Comparison of ENCODE assay signal across 8 cellular contexts in the genomic region with DNA sequence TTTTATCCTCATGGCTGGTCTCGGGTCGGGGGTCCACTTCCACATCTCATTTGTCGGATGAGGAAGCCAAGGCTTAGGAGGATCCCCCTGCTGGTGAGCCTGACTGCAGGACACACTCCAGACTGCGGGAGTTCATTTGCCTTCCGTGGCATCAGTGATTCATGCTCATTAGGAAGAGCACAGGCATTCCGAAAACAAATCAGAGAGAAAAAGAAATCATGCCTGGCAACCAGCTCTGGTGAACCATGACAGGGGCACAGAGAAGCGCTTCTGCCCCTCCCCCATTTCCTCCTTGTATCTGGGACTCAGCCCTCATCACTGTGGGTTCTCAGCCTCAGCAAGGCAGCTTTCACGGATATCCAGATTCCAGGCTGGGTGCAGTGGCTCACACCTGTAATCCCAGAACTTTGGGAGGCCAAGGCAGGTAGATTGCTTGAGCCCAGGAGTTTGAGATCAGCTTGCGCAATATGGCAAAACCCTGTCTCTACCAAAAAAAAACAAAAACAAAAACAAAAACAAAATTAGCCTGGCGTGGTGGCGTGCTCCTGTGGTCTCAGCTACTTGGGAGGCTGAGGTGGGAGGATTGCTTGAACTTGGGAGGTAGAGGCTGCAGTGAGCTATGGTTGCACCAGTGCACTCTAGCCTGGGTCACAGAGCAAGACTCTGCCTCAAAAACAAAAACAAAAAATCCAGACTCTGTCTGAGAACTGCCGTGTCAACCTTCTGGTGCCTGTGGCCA. TPM values are rescaled to one million over a fixed set of nuclear protein-coding genes. Genes with fewer than 3 reads are reported as not detected.
A peak's percentile ranks its signal among the peaks of the same experiment; 100 is the strongest.
DNase-seq lines count a peak whose midpoint lies in the region; ATAC-seq and TF ChIP-seq lines count a peak whose summit lies in the region.

No MANE protein-coding gene starts in this region.

- H3K4me3 ChIP-seq in OCI-LY3 (ENCODE audit: low read length) (peak overlapping the region; percentile 41), skin epidermis (no peak overlapping the region)

- H3K4me2 ChIP-seq in OCI-LY3 (ENCODE audit: low read length): peak overlapping the region; percentile 66

- H3K36me3 ChIP-seq in OCI-LY3 (replicated peaks; ENCODE audit: low read depth, low read length): no peaks in the 10 kb centered on the region

- H3K27ac ChIP-seq in OCI-LY3 (ENCODE audit: low read length) (peak overlapping the region; percentile 20; the same call in 1 of the 2 replicates), skin epidermis (peak overlapping the region in 20 of 21 experiments; percentile 64 to 96 (median 82))

- no peaks in the 10 kb centered on the region for H3K79me2 ChIP-seq in OCI-LY3 (ENCODE audit: low read length)

- peak overlapping the region; percentile 29; the same call in 1 of the 2 replicates for H3K9ac ChIP-seq in OCI-LY3 (ENCODE audit: low read length)

- H2AFZ ChIP-seq in OCI-LY3 (ENCODE audit: low read depth, low read length): peak overlapping the region; percentile 32

- DNase-seq in AG08396 (ENCODE audit: low spot score) (peak; percentile 55), glomerular endothelial cell (ENCODE audit: extremely low read depth, low read depth, low spot score) (peak; percentile 67)
- peak; percentile 81 for DNase-seq in activated effector memory CD4-positive, alpha-beta T cell treated with anti-CD3 and anti-CD28 coated beads, Interleukin-2, amount 50 U/mL, for 16 hours

- peaks cover 54% of the 10 kb centered on the region for H3K4me1 ChIP-seq in OCI-LY3 (ENCODE audit: low read length)

- TF ChIP-seq CTCF in OCI-LY3 (IDR thresholded peaks at IDR 0.05; ENCODE audit: low read depth, low read length): peak; percentile 27; the same call in 1 of the 2 replicates

- ATAC-seq in GM19397 (IDR thresholded peaks at IDR 0.05; ENCODE audit: unreplicated experiment) (peak; percentile 28), HG03135 (IDR thresholded peaks at IDR 0.05; ENCODE audit: unreplicated experiment) (no peak), GM18867 (IDR thresholded peaks at IDR 0.05; ENCODE audit: unreplicated experiment) (no peak)

- H3K27me3 ChIP-seq in OCI-LY3 (ENCODE audit: low read depth, low read length): no peaks in the 10 kb centered on the region

- H4K20me1 ChIP-seq in OCI-LY3 (ENCODE audit: insufficient read depth, low read length): no peaks in the 10 kb centered on the region

- H3K9me3 ChIP-seq in OCI-LY3 (ENCODE audit: insufficient read depth, low read length): no peaks in the 10 kb centered on the region

RNA-seq across cellular contexts. Expression of a gene that starts 28.4 kb away (rescaled TPM):
- total RNA-seq in glomerular endothelial cell: 41.6 and 50.1 TPM in 2 replicates

RNA-seq across cellular contexts. Expression of a gene that starts 51.5 kb away (rescaled TPM):
- 47.1 and 50.7 TPM in 2 replicates for total RNA-seq in glomerular endothelial cell

RNA-seq across cellular contexts. Expression of a gene that starts 55.1 kb away (rescaled TPM):
- total RNA-seq in glomerular endothelial cell: 14.6 and 19.5 TPM in 2 replicates
